ENCODE assay signal across 1 cellular context in genomic region chr16:70687172-70687531, GRCh38.
TF ChIP-seq lines count a peak whose summit lies in the region.

No MANE protein-coding gene starts in this region.

TF ChIP-seq in HCT116, 20 proteins besides CTCF, POLR2A, EP300 and RAD21:
- TF ChIP-seq REST (IDR thresholded peaks at IDR 0.05; ENCODE audit: low read depth) (no peak), ELF1 (IDR thresholded peaks at IDR 0.05; ENCODE audit: borderline replicate concordance, low read depth) (no peak), CBX3 (IDR thresholded peaks at IDR 0.05; ENCODE audit: low read depth) (no peak), JUND (IDR thresholded peaks at IDR 0.05) (no peak), SP1 (IDR thresholded peaks at IDR 0.05; ENCODE audit: low read depth) (no peak), FOSL1 (IDR thresholded peaks at IDR 0.05; ENCODE audit: low read depth) (no peak), CEBPB (IDR thresholded peaks at IDR 0.05; ENCODE audit: low read depth) (no peak), ZFX (IDR thresholded peaks at IDR 0.05) (no peak), ZBTB33 (IDR thresholded peaks at IDR 0.05; ENCODE audit: extremely low read depth, insufficient replicate concordance, low read length) (no peak), YY1 (IDR thresholded peaks at IDR 0.05; ENCODE audit: extremely low read depth, insufficient replicate concordance, low read depth, low read length) (no peak), POLR2AphosphoS5 (IDR thresholded peaks at IDR 0.05; ENCODE audit: low read depth, low read length) (no peak), EGR1 (IDR thresholded peaks at IDR 0.05; ENCODE audit: low read depth) (no peak), TCF7L2 (IDR thresholded peaks at IDR 0.05; ENCODE audit: borderline replicate concordance, extremely low read depth, insufficient read depth, insufficient read length) (no peak), EZH2 (IDR thresholded peaks at IDR 0.05) (no peak), SIN3A (IDR thresholded peaks at IDR 0.05; ENCODE audit: low read depth) (no peak), MAX (IDR thresholded peaks at IDR 0.05) (no peak), ZNF274 (IDR thresholded peaks at IDR 0.05; ENCODE audit: low read depth, low read length) (no peak), EZH2phosphoT487 (IDR thresholded peaks at IDR 0.05; ENCODE audit: borderline replicate concordance) (no peak)
- TF ChIP-seq, protein P1, sequence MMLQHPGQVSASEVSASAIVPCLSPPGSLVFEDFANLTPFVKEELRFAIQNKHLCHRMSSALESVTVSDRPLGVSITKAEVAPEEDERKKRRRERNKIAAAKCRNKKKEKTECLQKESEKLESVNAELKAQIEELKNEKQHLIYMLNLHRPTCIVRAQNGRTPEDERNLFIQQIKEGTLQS (IDR thresholded peaks at IDR 0.05), result no peak
